21 cellular contexts compared by ENCODE assay signal in the genomic region with DNA sequence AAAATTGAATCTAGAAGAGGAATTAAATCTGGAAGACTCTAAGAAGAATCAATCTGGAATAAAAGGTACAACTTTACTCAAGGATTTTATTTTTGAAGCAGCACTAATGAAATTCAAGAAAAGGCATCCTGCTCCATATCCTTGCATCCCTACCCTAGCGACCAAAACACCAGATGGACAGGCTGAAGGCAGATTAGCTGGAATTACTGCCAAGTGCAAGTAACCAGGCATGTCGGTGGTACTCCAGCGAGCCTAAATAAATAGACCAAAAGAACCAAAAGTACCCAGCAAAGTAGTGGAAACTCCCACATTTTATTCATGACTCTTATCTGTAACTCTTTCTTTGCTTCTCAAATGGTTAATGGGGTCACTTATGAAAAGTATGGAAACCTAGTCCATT. TPM values are rescaled to one million over a fixed set of nuclear protein-coding genes. Genes with fewer than 3 reads are reported as not detected.
"Had no signal": no experiment of that assay in that cellular context is flagged by ENCODE, and none has a peak within 500 bp of the region (broad histone marks: within the 10 kb centered on the region; RNA-seq: fewer than 3 reads in every experiment).

No MANE protein-coding gene starts in this region.

- H3K27me3 ChIP-seq: MG63, SJSA1 had no signal

- H3K4me1 ChIP-seq: SJSA1 had no signal

- DNase-seq: IMR-90, Karpas-422, KG1, MG63, NCI-H1092, NCI-H1105 treated with DMSO at 0.1 percent for 48 hours, NCI-H1417 treated with DMSO at 0.1 percent for 48 hours, NCI-H146, NCI-H1694 treated with DMSO at 0.1 percent for 48 hours, NCI-H1930, NCI-H2081, NCI-H2107, NCI-H2227 treated with DMSO at 0.1 percent for 48 hours, Right ventricle myocardium superior, RPMI8226, SIG-M5 had no signal

- H3K36me3 ChIP-seq: MG63, SJSA1 had no signal

- H3K4me3 ChIP-seq: MG63, SJSA1, SK-N-MC had no signal

- H3K27ac ChIP-seq: SJSA1, SK-N-MC had no signal

RNA-seq across cellular contexts. Expression of a gene that starts 21.0 kb away (rescaled TPM):
- total RNA-seq: HepG2, HT1080, IMR-90, NCI-H460, Right ventricle myocardium superior, SJSA1 had no signal
- polyA plus RNA-seq: HepG2, IMR-90 had no signal
